ENCODE assay signal across 13 cellular contexts in the genomic region with DNA sequence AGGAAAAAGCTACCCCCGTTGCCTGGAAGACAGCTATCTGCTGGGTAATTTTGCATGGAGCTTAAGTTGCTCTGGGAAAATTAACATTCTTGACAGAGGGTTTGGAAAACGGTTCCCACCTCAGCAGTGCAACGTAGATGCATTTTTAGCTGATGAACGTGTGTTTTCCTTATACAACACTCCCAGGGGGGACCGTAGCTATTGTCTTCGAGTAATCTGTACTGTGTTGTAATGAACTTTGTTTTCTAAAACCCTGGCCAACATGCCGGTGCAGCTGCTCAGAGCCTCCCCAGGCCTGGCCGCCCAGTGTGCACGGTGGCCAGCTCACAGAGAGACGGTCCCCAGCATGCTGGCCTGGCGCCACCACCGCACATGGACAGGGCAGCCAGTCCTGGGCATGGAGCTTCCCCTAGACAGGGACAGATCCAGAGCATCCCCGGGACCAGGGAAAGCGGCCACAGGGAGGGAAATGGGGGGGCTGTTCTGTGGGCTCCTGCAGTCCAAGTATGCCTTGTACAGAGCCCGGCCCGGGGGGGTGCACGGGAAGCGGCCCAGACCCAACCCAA. TPM values are rescaled to one million over a fixed set of nuclear protein-coding genes. Genes with fewer than 3 reads are reported as not detected.
DNase-seq lines count a peak whose midpoint lies in the region; TF ChIP-seq lines count a peak whose summit lies in the region.
"Had no signal": no experiment of that assay in that cellular context is flagged by ENCODE, and none has a peak within 500 bp of the region (broad histone marks: within the 10 kb centered on the region; RNA-seq: fewer than 3 reads in every experiment).

No MANE protein-coding gene starts in this region.

- no peaks in the 10 kb centered on the region for H3K27me3 Mint-ChIP-seq in endodermal cell (ENCODE audit: insufficient read depth)

- H2AFZ ChIP-seq in hepatocyte = no peak overlapping the region

- no peak overlapping the region for H3K4me2 ChIP-seq in hepatocyte

- TF ChIP-seq POLR2A in suprapubic skin (IDR thresholded peaks at IDR 0.05) = no peak

- no peaks in the 10 kb centered on the region for H3K4me1 Mint-ChIP-seq in endodermal cell

- H3K4me3 Mint-ChIP-seq in endodermal cell = no peak overlapping the region

- WGBS in endodermal cell (ENCODE audit: insufficient coverage in 1 of 2, insufficient read length in 1 of 2), 2 experiments = 82 to 86% methylated on average over 6 to 18 of the region's 18 CpGs
- WGBS in suprapubic skin = 42% methylated on average over 16 of the region's 18 CpGs
- WGBS in hepatocyte (ENCODE audit: low lambda C conversion rate, missing lambda C conversion rate) = 74% methylated on average over 18 of the region's 18 CpGs

- no peaks in the 10 kb centered on the region for H3K9me2 ChIP-seq in hepatocyte (replicated peaks; ENCODE audit: insufficient read depth)

- peak; percentile 25 for DNase-seq in GM20000 (ENCODE audit: low spot score)
- DNase-seq in endodermal cell = no peak
- DNase-seq in medulla oblongata (ENCODE audit: extremely low spot score) = peak; percentile 20
- DNase-seq in suprapubic skin (ENCODE audit: low spot score in 2 of 2) = peak in 1 of 2 donors; percentile 74
- DNase-seq in DMS53 (lab: John Stamatoyannopoulos, UW) = no peak
- DNase-seq in hepatocyte (ENCODE audit: low spot score) = no peak
- no peak for DNase-seq in NCI-H446 treated with DMSO at 0.1 percent for 48 hours (lab: John Stamatoyannopoulos, UW)
- DNase-seq in NK-92 (lab: John Stamatoyannopoulos, UW; ENCODE audit: unreplicated experiment) = no peak
- DNase-seq: KG1, NCI-H774, SIG-M5 had no signal

- H3K27ac ChIP-seq in endodermal cell (ENCODE audit: low read depth, low read length) (no peak overlapping the region), suprapubic skin (peak overlapping the region; percentile 12), hepatocyte (no peak overlapping the region)

- TF ChIP-seq EP300 in suprapubic skin (IDR thresholded peaks at IDR 0.05) = no peak

- no peaks in the 10 kb centered on the region for H3K9me3 Mint-ChIP-seq in endodermal cell

- H3K79me2 ChIP-seq in hepatocyte = no peaks in the 10 kb centered on the region

- H3K4me3 ChIP-seq in endodermal cell (ENCODE audit: low read length) = no peak overlapping the region
- no peak overlapping the region for H3K4me3 ChIP-seq in suprapubic skin
- H3K4me3 ChIP-seq in hepatocyte = no peak overlapping the region

- H3K27me3 ChIP-seq in endodermal cell (ENCODE audit: control insufficient read depth, insufficient read depth, low read length, poor library complexity, severe bottlenecking) (no peaks in the 10 kb centered on the region), suprapubic skin (no peaks in the 10 kb centered on the region), hepatocyte (no peaks in the 10 kb centered on the region)

- peak overlapping the region; percentile 61 for H3K27ac Mint-ChIP-seq in endodermal cell

- H3K36me3 ChIP-seq in endodermal cell (ENCODE audit: control insufficient read depth, insufficient read depth, low read length) (no peaks in the 10 kb centered on the region), suprapubic skin (no peaks in the 10 kb centered on the region), hepatocyte (replicated peaks; ENCODE audit: insufficient read depth, low read depth) (no peaks in the 10 kb centered on the region)

- H3K36me3 Mint-ChIP-seq in endodermal cell (ENCODE audit: low read depth) = no peaks in the 10 kb centered on the region

- H3K4me1 ChIP-seq in endodermal cell (ENCODE audit: control insufficient read depth, insufficient read depth, low read length) = no peaks in the 10 kb centered on the region
- peaks cover 54% of the 10 kb centered on the region for H3K4me1 ChIP-seq in suprapubic skin
- peaks cover 13% of the 10 kb centered on the region for H3K4me1 ChIP-seq in hepatocyte (ENCODE audit: insufficient read depth)

- H4K20me1 ChIP-seq in hepatocyte (ENCODE audit: insufficient read depth, poor library complexity, severe bottlenecking) = no peaks in the 10 kb centered on the region

- TF ChIP-seq CTCF in GM20000 (IDR thresholded peaks at IDR 0.05; ENCODE audit: extremely low read depth, missing control alignments) = no peak
- no peak for TF ChIP-seq CTCF in endodermal cell (conservative IDR thresholded peaks at IDR 0.05)
- no peak for TF ChIP-seq CTCF in suprapubic skin (IDR thresholded peaks at IDR 0.05)
- TF ChIP-seq CTCF in hepatocyte (IDR thresholded peaks at IDR 0.05; ENCODE audit: poor library complexity) = no peak

- H3K9me3 ChIP-seq in endodermal cell (ENCODE audit: control insufficient read depth, low read length) = no peaks in the 10 kb centered on the region
- no peaks in the 10 kb centered on the region for H3K9me3 ChIP-seq in suprapubic skin
- no peaks in the 10 kb centered on the region for H3K9me3 ChIP-seq in hepatocyte (ENCODE audit: low read depth)

- H3K9ac ChIP-seq in endodermal cell (ENCODE audit: extremely low read depth, low read length, poor library complexity, severe bottlenecking) = no peak overlapping the region

RNA-seq across cellular contexts. Expression of gene TNNT3, which starts 2.2 kb away (rescaled TPM):
- total RNA-seq in endodermal cell (not detected), suprapubic skin (10 to 100 TPM in 1 of 4 donors, 1 to 10 TPM in 3; 1.5 to 12.9 (median 4.8) TPM), hepatocyte (19.2 and 20.6 TPM in 2 replicates)
- polyA plus RNA-seq in endodermal cell (2013, experiment 1 of 2) = 0.36 TPM
- polyA plus RNA-seq in endodermal cell (2013, experiment 2 of 2) = not detected
- 29.9 and 41.4 TPM in 2 replicates for polyA plus RNA-seq in hepatocyte
- total RNA-seq: renal cortical epithelial cell had no signal

RNA-seq across cellular contexts. Expression of gene MRPL23, which starts 25.5 kb away (rescaled TPM):
- total RNA-seq in endodermal cell = 100 to 1,000 TPM in 1 of 2 donors, 10 to 100 TPM in 1; 69.9 to 109 TPM
- 101 TPM for polyA plus RNA-seq in endodermal cell (2013, experiment 1 of 2)
- polyA plus RNA-seq in endodermal cell (2013, experiment 2 of 2) = 99.7 TPM
- 100 to 1,000 TPM in 2 of 4 donors, 10 to 100 TPM in 2; 76.9 to 115 (median 103) TPM for total RNA-seq in suprapubic skin
- total RNA-seq in hepatocyte = 54.0 and 75.2 TPM in 2 replicates
- polyA plus RNA-seq in hepatocyte = 41.4 and 54.8 TPM in 2 replicates

RNA-seq across cellular contexts. Expression of gene PRR33, which starts 30.0 kb away (rescaled TPM):
- total RNA-seq in endodermal cell (not detected), suprapubic skin (not detected), hepatocyte (not detected in 2 replicates)
- not detected for polyA plus RNA-seq in endodermal cell (2013, experiment 1 of 2)
- polyA plus RNA-seq in endodermal cell (2013, experiment 2 of 2) = not detected
- 0.29 and 0.47 TPM in 2 replicates for polyA plus RNA-seq in hepatocyte
- total RNA-seq: renal cortical epithelial cell, subcutaneous adipose tissue had no signal

Comparison
In these comparisons a context has a peak if more than half of its experiments do, and no peak if none do; other contexts are left out.
1. DNase-seq: peak in GM20000 (single experiment) and medulla oblongata (single experiment); none in endodermal cell (single experiment), DMS53 (single experiment), hepatocyte (single experiment), NCI-H446 treated with DMSO at 0.1 percent for 48 hours (single experiment) and NK-92 (single experiment).